In the genomic region with DNA sequence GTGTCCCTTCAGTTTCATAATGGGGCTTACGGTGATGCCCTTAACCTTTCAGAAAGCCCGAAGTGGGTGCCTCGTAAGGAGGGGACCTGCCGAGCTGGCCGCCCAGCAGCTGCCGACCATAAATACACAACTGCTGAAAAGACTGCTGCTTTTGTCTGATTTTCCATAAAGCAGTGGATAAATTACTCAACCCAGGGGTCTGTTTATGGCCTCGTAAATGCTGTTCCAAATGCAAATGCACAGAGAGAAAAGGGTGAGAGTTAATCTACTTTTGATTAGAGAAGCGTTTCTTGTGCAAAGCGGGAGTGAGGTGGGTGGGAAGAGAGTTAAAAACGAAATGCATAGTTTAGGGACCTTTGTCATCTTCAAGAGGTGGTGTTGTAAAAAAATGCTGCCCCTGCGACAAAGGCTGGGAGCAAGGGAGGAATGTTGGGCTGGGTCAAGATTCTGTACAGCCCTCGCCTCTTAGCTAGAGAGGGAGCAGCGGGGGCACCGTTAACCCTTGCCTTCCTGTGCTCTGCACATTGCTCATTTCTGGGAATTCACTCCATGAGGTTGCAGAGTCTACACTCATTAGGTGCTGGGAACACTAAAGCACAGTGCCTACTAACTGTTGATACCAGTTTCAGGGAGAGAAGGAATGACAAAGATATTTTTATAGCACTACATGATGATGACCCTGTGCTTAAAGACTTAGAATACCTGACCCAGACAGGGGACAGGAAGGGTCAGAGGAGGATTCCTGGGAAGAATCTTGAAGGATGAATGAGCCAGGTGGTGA, we compare ENCODE assay signal across 11 cellular contexts.
A peak's percentile ranks its signal among the peaks of the same experiment; 100 is the strongest.
DNase-seq lines count a peak whose midpoint lies in the region; ATAC-seq lines count a peak whose summit lies in the region.
"Had no signal": no experiment of that assay in that cellular context is flagged by ENCODE, and none has a peak within 500 bp of the region (broad histone marks: within the 10 kb centered on the region; RNA-seq: fewer than 3 reads in every experiment).

No MANE protein-coding gene starts in this region.

- no peak overlapping the region for H3K9ac ChIP-seq in HUES64 (ENCODE audit: low read depth, low read length)

- peaks cover 5% of the 10 kb centered on the region; the same call in 1 of the 2 replicates for H3K27me3 ChIP-seq in HUES64 (ENCODE audit: insufficient read depth, low read length)

- DNase-seq in NCI-H748 (lab: John Stamatoyannopoulos, UW; ENCODE audit: unreplicated experiment) (peak; percentile 88), islet precursor cell (peak; percentile 67), NCI-H2171 treated with DMSO at 0.1 percent for 48 hours (lab: John Stamatoyannopoulos, UW) (no peak), NCI-H446 treated with DMSO at 0.1 percent for 48 hours (lab: John Stamatoyannopoulos, UW) (no peak), DMS 273 (lab: John Stamatoyannopoulos, UW; ENCODE audit: unreplicated experiment) (no peak)
- DNase-seq: activated naive CD8-positive, alpha-beta T cell treated with anti-CD3 and anti-CD28 coated beads, Interleukin-2, amount 10 ng/mL, durations not matched to agents 7 days and 5 days; NCI-H1694 treated with DMSO at 0.1 percent for 48 hours; PC-9 had no signal

- ATAC-seq in stimulated activated memory B cell treated with anti-CD40 and anti-IgM and Interleukin-4, amounts not matched to agents 10 μg/mL and 1 μg/mL and 100 μg/mL, for 72 hours: no peak

- 8% methylated on average over 14 of the region's 14 CpGs for WGBS in HUES64

- H3K27me3 Mint-ChIP-seq in stimulated activated memory B cell treated with anti-CD40 and anti-IgM and Interleukin-4, amounts not matched to agents 10 μg/mL and 1 μg/mL and 100 μg/mL, for 72 hours: no peaks in the 10 kb centered on the region

- H3K27ac Mint-ChIP-seq in stimulated activated memory B cell treated with anti-CD40 and anti-IgM and Interleukin-4, amounts not matched to agents 10 μg/mL and 1 μg/mL and 100 μg/mL, for 72 hours: peak overlapping the region; percentile 52
- H3K27ac Mint-ChIP-seq: activated naive CD8-positive, alpha-beta T cell treated with anti-CD3 and anti-CD28 coated beads, Interleukin-2, amount 10 ng/mL, durations not matched to agents 7 days and 5 days had no signal

- H3K4me3 Mint-ChIP-seq in stimulated activated memory B cell treated with anti-CD40 and anti-IgM and Interleukin-4, amounts not matched to agents 10 μg/mL and 1 μg/mL and 100 μg/mL, for 72 hours: no peak overlapping the region
- H3K4me3 Mint-ChIP-seq: activated naive CD8-positive, alpha-beta T cell treated with anti-CD3 and anti-CD28 coated beads, Interleukin-2, amount 10 ng/mL, durations not matched to agents 7 days and 5 days had no signal

- peaks cover 30% of the 10 kb centered on the region for H3K4me1 Mint-ChIP-seq in stimulated activated memory B cell treated with anti-CD40 and anti-IgM and Interleukin-4, amounts not matched to agents 10 μg/mL and 1 μg/mL and 100 μg/mL, for 72 hours
- H3K4me1 Mint-ChIP-seq: activated naive CD8-positive, alpha-beta T cell treated with anti-CD3 and anti-CD28 coated beads, Interleukin-2, amount 10 ng/mL, durations not matched to agents 7 days and 5 days had no signal

- peak overlapping the region; percentile 44; the same call in 1 of the 2 replicates for H3K27ac ChIP-seq in HUES64 (ENCODE audit: low read depth, low read length)
- H3K27ac ChIP-seq: PC-9 had no signal

- peak overlapping the region; percentile 36 for H3K4me3 ChIP-seq in HUES64 (ENCODE audit: low read length)
- H3K4me3 ChIP-seq: lung, PC-9 had no signal

- H3K9me3 ChIP-seq in HUES64 (ENCODE audit: insufficient read depth, low read depth, low read length): no peaks in the 10 kb centered on the region

- H3K4me1 ChIP-seq in HUES64 (ENCODE audit: insufficient read depth, low read length): peaks cover 13% of the 10 kb centered on the region

- H3K36me3 Mint-ChIP-seq in stimulated activated memory B cell treated with anti-CD40 and anti-IgM and Interleukin-4, amounts not matched to agents 10 μg/mL and 1 μg/mL and 100 μg/mL, for 72 hours: peaks cover 44% of the 10 kb centered on the region
- H3K36me3 Mint-ChIP-seq: activated naive CD8-positive, alpha-beta T cell treated with anti-CD3 and anti-CD28 coated beads, Interleukin-2, amount 10 ng/mL, durations not matched to agents 7 days and 5 days had no signal

- peaks cover 3% of the 10 kb centered on the region for H3K9me3 Mint-ChIP-seq in stimulated activated memory B cell treated with anti-CD40 and anti-IgM and Interleukin-4, amounts not matched to agents 10 μg/mL and 1 μg/mL and 100 μg/mL, for 72 hours
- H3K9me3 Mint-ChIP-seq: activated naive CD8-positive, alpha-beta T cell treated with anti-CD3 and anti-CD28 coated beads, Interleukin-2, amount 10 ng/mL, durations not matched to agents 7 days and 5 days had no signal

- no peaks in the 10 kb centered on the region for H3K36me3 ChIP-seq in HUES64 (ENCODE audit: insufficient read depth, low read length)

Comparison
In these comparisons a context has a peak if more than half of its experiments do, and no peak if none do; other contexts are left out.
1. DNase-seq: peak in NCI-H748 (single experiment) and islet precursor cell (single experiment); none in NCI-H2171 treated with DMSO at 0.1 percent for 48 hours (single experiment), NCI-H446 treated with DMSO at 0.1 percent for 48 hours (single experiment) and DMS 273 (single experiment).